Comparison of ENCODE assay signal across 17 cellular contexts in genomic region chr15:101203029-101203428, GRCh38. TPM values are rescaled to one million over a fixed set of nuclear protein-coding genes. Genes with fewer than 3 reads are reported as not detected.
DNase-seq lines count a peak whose midpoint lies in the region; ATAC-seq and TF ChIP-seq lines count a peak whose summit lies in the region.
"Had no signal": no experiment of that assay in that cellular context is flagged by ENCODE, and none has a peak within 500 bp of the region (broad histone marks: within the 10 kb centered on the region; RNA-seq: fewer than 3 reads in every experiment).

No MANE protein-coding gene starts in this region.

- no peak for ATAC-seq in CD4-positive, CD25-positive, alpha-beta regulatory T cell (ENCODE audit: low read depth in 2 of 2)
- ATAC-seq in WTC11, result no peak
- no peak for ATAC-seq in effector memory CD8-positive, alpha-beta T cell (replicated peaks)
- no peak for ATAC-seq in GM19328 (IDR thresholded peaks at IDR 0.05; ENCODE audit: unreplicated experiment)
- no peak for ATAC-seq in omental fat pad (ENCODE audit: low FRiP score)
- ATAC-seq: PC-3 had no signal

- H3K9me3 ChIP-seq in CD4-positive, CD25-positive, alpha-beta regulatory T cell (ENCODE audit: control insufficient read depth in 2 of 2, low read length in 2 of 2), result no peaks in the 10 kb centered on the region
- H3K9me3 ChIP-seq: right lobe of liver had no signal

- H3K4me1 Mint-ChIP-seq in CD4-positive, CD25-positive, alpha-beta regulatory T cell, result peaks cover 51 to 91% (median 74%) of the 10 kb centered on the region in 4 donors
- H3K4me1 Mint-ChIP-seq in WTC11, result peaks cover 74% of the 10 kb centered on the region
- peaks cover 67 to 83% of the 10 kb centered on the region in 2 donors for H3K4me1 Mint-ChIP-seq in effector memory CD8-positive, alpha-beta T cell (ENCODE audit: low read depth in 2 of 2)

- no peaks in the 10 kb centered on the region; the same call in 1 of the 2 replicates for H3K36me3 ChIP-seq in ACC112 (ENCODE audit: insufficient read depth, low read length)
- no peaks in the 10 kb centered on the region for H3K36me3 ChIP-seq in CD4-positive, CD25-positive, alpha-beta regulatory T cell (ENCODE audit: control insufficient read depth, insufficient read depth, low read length)
- H3K36me3 ChIP-seq: right lobe of liver had no signal

- no peaks in the 10 kb centered on the region for H3K9me3 Mint-ChIP-seq in CD4-positive, CD25-positive, alpha-beta regulatory T cell
- H3K9me3 Mint-ChIP-seq in WTC11, result no peaks in the 10 kb centered on the region
- no peaks in the 10 kb centered on the region for H3K9me3 Mint-ChIP-seq in effector memory CD8-positive, alpha-beta T cell
- H3K9me3 Mint-ChIP-seq: central memory CD8-positive, alpha-beta T cell; endodermal cell had no signal

- H3K36me3 Mint-ChIP-seq in CD4-positive, CD25-positive, alpha-beta regulatory T cell, result peaks cover 11% of the 10 kb centered on the region
- H3K36me3 Mint-ChIP-seq in WTC11, result peaks cover 3% of the 10 kb centered on the region; the same call in 1 of the 2 replicates
- H3K36me3 Mint-ChIP-seq in effector memory CD8-positive, alpha-beta T cell (ENCODE audit: insufficient read depth), result peaks cover 8% of the 10 kb centered on the region

- peak overlapping the region; percentile 15; the same call in 1 of the 2 replicates for H3K27ac ChIP-seq in ACC112 (ENCODE audit: low read depth, low read length)
- H3K27ac ChIP-seq in CD4-positive, CD25-positive, alpha-beta regulatory T cell (ENCODE audit: insufficient read depth, low read length, poor library complexity, severe bottlenecking), result no peak overlapping the region
- H3K27ac ChIP-seq: right lobe of liver had no signal

- peak overlapping the region in 2 of 3 donors; percentile 48 to 79 for H3K27ac Mint-ChIP-seq in CD4-positive, CD25-positive, alpha-beta regulatory T cell
- peak overlapping the region; percentile 38; the same call in 1 of the 2 replicates for H3K27ac Mint-ChIP-seq in WTC11
- peak overlapping the region; percentile 65 to 73 for H3K27ac Mint-ChIP-seq in effector memory CD8-positive, alpha-beta T cell
- H3K27ac Mint-ChIP-seq: endodermal cell had no signal

- POLR2A ChIA-PET in WTC11 (lab: Charles Lee), result no interaction called here

- H3K27me3 ChIP-seq in ACC112 (ENCODE audit: insufficient read depth, low read length), result no peaks in the 10 kb centered on the region
- H3K27me3 ChIP-seq in CD4-positive, CD25-positive, alpha-beta regulatory T cell (ENCODE audit: control insufficient read depth, insufficient read depth, low read length), result no peaks in the 10 kb centered on the region
- H3K27me3 ChIP-seq: right lobe of liver had no signal

- no peak for TF ChIP-seq CTCF in WTC11 (IDR thresholded peaks at IDR 0.05)
- TF ChIP-seq CTCF in omental fat pad (IDR thresholded peaks at IDR 0.05), result no peak

- peaks cover 81% of the 10 kb centered on the region for H3K79me2 ChIP-seq in ACC112 (ENCODE audit: control insufficient read depth, insufficient read depth, low read length, unreplicated experiment)

- no peak overlapping the region for H2AFZ ChIP-seq in ACC112 (ENCODE audit: low read length, unreplicated experiment)

- CTCF ChIA-PET in WTC11 (lab: Charles Lee), result no interaction called here

- peaks cover 76% of the 10 kb centered on the region for H3K4me1 ChIP-seq in ACC112 (ENCODE audit: control insufficient read depth, insufficient read depth, low read length, unreplicated experiment)
- peaks cover 59% of the 10 kb centered on the region for H3K4me1 ChIP-seq in CD4-positive, CD25-positive, alpha-beta regulatory T cell (ENCODE audit: control insufficient read depth, insufficient read depth, low read length, poor library complexity, severe bottlenecking)
- H3K4me1 ChIP-seq: right lobe of liver had no signal

- H3K4me3 ChIP-seq in ACC112 (ENCODE audit: low read depth, low read length), result no peak overlapping the region
- no peak overlapping the region for H3K4me3 ChIP-seq in CD4-positive, CD25-positive, alpha-beta regulatory T cell (ENCODE audit: low read depth, low read length)
- H3K4me3 ChIP-seq: right lobe of liver had no signal

- peak overlapping the region; percentile 5 to 36 (median 31) for H3K4me3 Mint-ChIP-seq in CD4-positive, CD25-positive, alpha-beta regulatory T cell
- H3K4me3 Mint-ChIP-seq in WTC11, result no peak overlapping the region
- H3K4me3 Mint-ChIP-seq in effector memory CD8-positive, alpha-beta T cell, result peak overlapping the region; percentile 56 to 60
- H3K4me3 Mint-ChIP-seq: central memory CD8-positive, alpha-beta T cell; endodermal cell had no signal

- H3K27me3 Mint-ChIP-seq in CD4-positive, CD25-positive, alpha-beta regulatory T cell, result no peaks in the 10 kb centered on the region
- no peaks in the 10 kb centered on the region for H3K27me3 Mint-ChIP-seq in WTC11 (ENCODE audit: low read depth)
- H3K27me3 Mint-ChIP-seq in effector memory CD8-positive, alpha-beta T cell, result no peaks in the 10 kb centered on the region
- H3K27me3 Mint-ChIP-seq: central memory CD8-positive, alpha-beta T cell had no signal

- peak in 1 of 3 donors; percentile 43 for DNase-seq in CD4-positive, CD25-positive, alpha-beta regulatory T cell
- DNase-seq in WTC11 (ENCODE audit: low spot score) (no peak), NCI-H1930 (lab: John Stamatoyannopoulos, UW) (no peak), OCI-M1 (lab: John Stamatoyannopoulos, UW) (no peak), omental fat pad (ENCODE audit: low spot score) (no peak)
- DNase-seq in effector memory CD8-positive, alpha-beta T cell, result no peak
- DNase-seq: DMS 273 treated with DMSO at 0.1 percent for 48 hours, endodermal cell, HCEC 1CT, hypothalamus, NCI-H187 treated with DMSO at 0.1 percent for 48 hours, nucleus accumbens, PC-3, right lobe of liver had no signal

TF ChIP-seq in WTC11, 78 proteins besides CTCF, POLR2A, EP300 and RAD21:
- TF ChIP-seq PRRX2 (CRISPR knock-in tag; IDR thresholded peaks at IDR 0.05), result no peak
- TF ChIP-seq FOXP4 (CRISPR knock-in tag; IDR thresholded peaks at IDR 0.05), result no peak
- TF ChIP-seq, protein P1, sequence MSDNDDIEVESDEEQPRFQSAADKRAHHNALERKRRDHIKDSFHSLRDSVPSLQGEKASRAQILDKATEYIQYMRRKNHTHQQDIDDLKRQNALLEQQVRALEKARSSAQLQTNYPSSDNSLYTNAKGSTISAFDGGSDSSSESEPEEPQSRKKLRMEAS (CRISPR knock-in tag; IDR thresholded peaks at IDR 0.05), result no peak
- TF ChIP-seq ZBTB21 (CRISPR knock-in tag; IDR thresholded peaks at IDR 0.05; ENCODE audit: borderline replicate concordance), result no peak
- no peak for TF ChIP-seq SMAD3 (CRISPR knock-in tag; IDR thresholded peaks at IDR 0.05; ENCODE audit: borderline replicate concordance)
- no peak for TF ChIP-seq HMGXB4 (CRISPR knock-in tag; IDR thresholded peaks at IDR 0.05)
- no peak for TF ChIP-seq ZNF423 (CRISPR knock-in tag; IDR thresholded peaks at IDR 0.05)
- TF ChIP-seq GRHL2 (CRISPR knock-in tag; IDR thresholded peaks at IDR 0.05; ENCODE audit: insufficient replicate concordance, severe bottlenecking), result no peak
- no peak for TF ChIP-seq OVOL2 (CRISPR knock-in tag; IDR thresholded peaks at IDR 0.05; ENCODE audit: borderline replicate concordance)

RNA-seq across cellular contexts. Expression of gene CHSY1, which starts 48.8 kb away (rescaled TPM):
- total RNA-seq in CD4-positive, CD25-positive, alpha-beta regulatory T cell, result 24.8 TPM
- 1 to 10 TPM; 2.4 to 3.8 (median 2.6) TPM for polyA plus RNA-seq in CD4-positive, CD25-positive, alpha-beta regulatory T cell
- total RNA-seq in WTC11 (2021) (56.3 to 59.1 TPM (median 57.4 TPM) in 3 replicates), omental fat pad (10 to 100 TPM; 16.9 to 85.3 (median 39.4) TPM)
